Comparison of ENCODE assay signal across 14 cellular contexts in genomic region chr17:58621174-58621573, GRCh38.
A peak's percentile ranks its signal among the peaks of the same experiment; 100 is the strongest.
DNase-seq lines count a peak whose midpoint lies in the region; ATAC-seq and TF ChIP-seq lines count a peak whose summit lies in the region.
"Had no signal": no experiment of that assay in that cellular context is flagged by ENCODE, and none has a peak within 500 bp of the region (broad histone marks: within the 10 kb centered on the region; RNA-seq: fewer than 3 reads in every experiment).

No MANE protein-coding gene starts in this region.

- H3F3A ChIP-seq in smooth muscle cell (ENCODE audit: low read depth), result no peaks in the 10 kb centered on the region

- no peak for TF ChIP-seq CTCF in smooth muscle cell (IDR thresholded peaks at IDR 0.05; ENCODE audit: borderline replicate concordance, insufficient read depth, poor library complexity, severe bottlenecking)
- no peak for TF ChIP-seq CTCF in glutamatergic neuron (IDR thresholded peaks at IDR 0.05; ENCODE audit: partially characterized antibody, unreplicated experiment)

- H3K27me3 ChIP-seq in smooth muscle cell (ENCODE audit: low read depth), result no peaks in the 10 kb centered on the region
- H3K27me3 ChIP-seq: body of pancreas, pancreas had no signal

- no peak overlapping the region for H3K27ac ChIP-seq in smooth muscle cell (ENCODE audit: low read depth)
- H3K27ac ChIP-seq: body of pancreas, pancreas had no signal

- H3K27me3 Mint-ChIP-seq in stimulated activated naive CD8-positive, alpha-beta T cell treated with anti-CD3 and anti-CD28 coated beads, Interleukin-15, amount 100 ng/mL, for 72 hours, result no peaks in the 10 kb centered on the region
- H3K27me3 Mint-ChIP-seq in glutamatergic neuron (ENCODE audit: unreplicated experiment), result peaks cover 3% of the 10 kb centered on the region

- H3K9me3 ChIP-seq in smooth muscle cell (replicated peaks; ENCODE audit: low read depth), result no peaks in the 10 kb centered on the region
- H3K9me3 ChIP-seq: body of pancreas, pancreas had no signal

- no peak overlapping the region for H3K9ac ChIP-seq in smooth muscle cell (ENCODE audit: low read depth)

- H3K36me3 Mint-ChIP-seq in glutamatergic neuron (ENCODE audit: unreplicated experiment), result no peaks in the 10 kb centered on the region

- peak; percentile 20 for ATAC-seq in stimulated activated naive CD8-positive, alpha-beta T cell treated with anti-CD3 and anti-CD28 coated beads, Interleukin-15, amount 100 ng/mL, for 72 hours
- ATAC-seq in stimulated activated naive CD8-positive, alpha-beta T cell treated with anti-CD3 and anti-CD28 coated beads, Interleukin-15, Interleukin-2, amounts not matched to agents 100 U/mL and 50 U/mL, for 24 hours, result no peak
- ATAC-seq in GM21737 (IDR thresholded peaks at IDR 0.05; ENCODE audit: unreplicated experiment) (peak; percentile 59), HG03280 (IDR thresholded peaks at IDR 0.05; ENCODE audit: unreplicated experiment) (peak; percentile 61), SK-N-SH treated with all-trans-retinoic acid at 6 μM for 48 hours (no peak)
- ATAC-seq: body of pancreas, pancreas, Right ventricle myocardium inferior had no signal

- H3K4me1 ChIP-seq in smooth muscle cell (ENCODE audit: low read depth), result no peaks in the 10 kb centered on the region
- H3K4me1 ChIP-seq: body of pancreas, pancreas had no signal

- no peak overlapping the region for H3K4me3 Mint-ChIP-seq in stimulated activated naive CD8-positive, alpha-beta T cell treated with anti-CD3 and anti-CD28 coated beads, Interleukin-15, amount 100 ng/mL, for 72 hours
- H3K4me3 Mint-ChIP-seq in glutamatergic neuron (ENCODE audit: unreplicated experiment), result no peak overlapping the region
- H3K4me3 Mint-ChIP-seq: activated T-helper 1 cell treated with anti-CD3 and anti-CD28 coated beads, Interleukin-12 subunit alpha, Interleukin-12 subunit beta, Interleukin-2, Interleukin-4 antibody, amounts not matched to agents 30 ng/mL and 10 ng/mL and 1 ng/mL, durations not matched to agents 14 hours and 24 hours and 36 hours had no signal

- no peak overlapping the region for H3K27ac Mint-ChIP-seq in stimulated activated naive CD8-positive, alpha-beta T cell treated with anti-CD3 and anti-CD28 coated beads, Interleukin-15, amount 100 ng/mL, for 72 hours
- H3K27ac Mint-ChIP-seq in glutamatergic neuron (ENCODE audit: unreplicated experiment), result no peak overlapping the region
- H3K27ac Mint-ChIP-seq: activated T-helper 1 cell treated with anti-CD3 and anti-CD28 coated beads, Interleukin-12 subunit alpha, Interleukin-12 subunit beta, Interleukin-2, Interleukin-4 antibody, amounts not matched to agents 30 ng/mL and 10 ng/mL and 1 ng/mL, durations not matched to agents 14 hours and 24 hours and 36 hours had no signal

- no peaks in the 10 kb centered on the region for H3K36me3 ChIP-seq in smooth muscle cell (ENCODE audit: low read depth)
- H3K36me3 ChIP-seq: pancreas had no signal

- H3K4me3 ChIP-seq in smooth muscle cell, result no peak overlapping the region
- H3K4me3 ChIP-seq: body of pancreas, pancreas had no signal

- 75% methylated on average over 3 of the region's 3 CpGs for WGBS in smooth muscle cell (ENCODE audit: low lambda C conversion rate)

- H2AFZ ChIP-seq in smooth muscle cell (ENCODE audit: low read depth), result no peak overlapping the region

- H3K9me3 Mint-ChIP-seq in stimulated activated naive CD8-positive, alpha-beta T cell treated with anti-CD3 and anti-CD28 coated beads, Interleukin-15, amount 100 ng/mL, for 72 hours, result no peaks in the 10 kb centered on the region
- H3K9me3 Mint-ChIP-seq in glutamatergic neuron (ENCODE audit: unreplicated experiment), result no peaks in the 10 kb centered on the region
- H3K9me3 Mint-ChIP-seq: activated T-helper 1 cell treated with anti-CD3 and anti-CD28 coated beads, Interleukin-12 subunit alpha, Interleukin-12 subunit beta, Interleukin-2, Interleukin-4 antibody, amounts not matched to agents 30 ng/mL and 10 ng/mL and 1 ng/mL, durations not matched to agents 14 hours and 24 hours and 36 hours had no signal

- H4K20me1 ChIP-seq in smooth muscle cell (ENCODE audit: low read depth), result no peaks in the 10 kb centered on the region

- H3K4me1 Mint-ChIP-seq in stimulated activated naive CD8-positive, alpha-beta T cell treated with anti-CD3 and anti-CD28 coated beads, Interleukin-15, amount 100 ng/mL, for 72 hours, result peaks cover 17% of the 10 kb centered on the region
- no peaks in the 10 kb centered on the region for H3K4me1 Mint-ChIP-seq in glutamatergic neuron (ENCODE audit: low read depth, unreplicated experiment)

- no peak for DNase-seq in stimulated activated naive CD8-positive, alpha-beta T cell treated with anti-CD3 and anti-CD28 coated beads, Interleukin-15, amount 100 ng/mL, for 72 hours
- DNase-seq in stimulated activated naive CD8-positive, alpha-beta T cell treated with anti-CD3 and anti-CD28 coated beads, Interleukin-15, Interleukin-2, amounts not matched to agents 100 U/mL and 50 U/mL, for 24 hours, result no peak
- no peak for DNase-seq in cerebellar nuclear complex (lab: John Stamatoyannopoulos, UW)
- no peak for DNase-seq in smooth muscle cell (lab: John Stamatoyannopoulos, UW; ENCODE audit: unreplicated experiment)
- no peak for DNase-seq in glutamatergic neuron
- DNase-seq: body of pancreas, DMS153, NCI-H226, pancreas had no signal

- no peaks in the 10 kb centered on the region for H3K79me2 ChIP-seq in smooth muscle cell (ENCODE audit: low read depth)

- no peak overlapping the region for H3K4me2 ChIP-seq in smooth muscle cell

TF ChIP-seq in SK-N-SH treated with all-trans-retinoic acid at 6 μM for 48 hours, 23 proteins besides CTCF, POLR2A, EP300 and RAD21:
- TF ChIP-seq RARB (CRISPR knock-in tag; IDR thresholded peaks at IDR 0.05) (no peak), ARNTL (CRISPR knock-in tag; IDR thresholded peaks at IDR 0.05; ENCODE audit: borderline replicate concordance, low read depth) (no peak), ZC3H10 (CRISPR knock-in tag; IDR thresholded peaks at IDR 0.05) (no peak), CSDC2 (CRISPR knock-in tag; IDR thresholded peaks at IDR 0.05) (no peak), TSHZ2 (CRISPR knock-in tag; IDR thresholded peaks at IDR 0.05) (no peak), ZNF8 (CRISPR knock-in tag; IDR thresholded peaks at IDR 0.05) (no peak), TCF4 (CRISPR knock-in tag; IDR thresholded peaks at IDR 0.05; ENCODE audit: borderline replicate concordance) (no peak), ISL1 (CRISPR knock-in tag; IDR thresholded peaks at IDR 0.05) (no peak)

Comparison
In these comparisons a context has a peak if more than half of its experiments do, and no peak if none do; other contexts are left out.
1. ATAC-seq: peak in stimulated activated naive CD8-positive, alpha-beta T cell treated with anti-CD3 and anti-CD28 coated beads, Interleukin-15, amount 100 ng/mL, for 72 hours (single experiment), GM21737 (single experiment) and HG03280 (single experiment); none in stimulated activated naive CD8-positive, alpha-beta T cell treated with anti-CD3 and anti-CD28 coated beads, Interleukin-15, Interleukin-2, amounts not matched to agents 100 U/mL and 50 U/mL, for 24 hours (single experiment) and SK-N-SH treated with all-trans-retinoic acid at 6 μM for 48 hours (single experiment).